In the genomic region with DNA sequence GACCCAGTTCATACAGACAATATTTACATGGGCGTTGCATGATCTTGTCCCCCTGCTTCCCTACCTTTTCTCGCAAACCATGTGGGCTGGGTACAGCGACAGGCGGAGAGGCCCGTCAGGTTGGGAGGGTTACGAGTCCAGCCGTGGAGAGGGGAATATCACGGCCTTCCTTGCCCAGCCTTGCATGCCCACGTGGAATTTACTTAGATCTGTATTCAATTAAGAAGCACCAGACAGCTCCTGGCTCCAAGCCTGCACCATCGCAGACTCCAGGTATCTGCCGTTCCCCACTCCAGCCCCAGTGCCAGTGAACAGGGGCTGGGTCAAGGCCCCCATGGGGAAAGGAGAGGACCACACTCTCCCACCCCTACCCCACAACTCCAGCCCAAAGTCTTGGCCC, we compare ENCODE assay signal across 13 cellular contexts. TPM values are rescaled to one million over a fixed set of nuclear protein-coding genes. Genes with fewer than 3 reads are reported as not detected.
DNase-seq lines count a peak whose midpoint lies in the region; ATAC-seq and TF ChIP-seq lines count a peak whose summit lies in the region.
"Had no signal": no experiment of that assay in that cellular context is flagged by ENCODE, and none has a peak within 500 bp of the region (broad histone marks: within the 10 kb centered on the region; RNA-seq: fewer than 3 reads in every experiment).

No MANE protein-coding gene starts in this region.

- peak overlapping the region; percentile 98 for H3K27ac Mint-ChIP-seq in T-helper 2 cell treated with Interferon-gamma antibody and Interleukin-4, amounts not matched to agents 5 μg/mL and 100 μg/mL, for 36 hours
- H3K27ac Mint-ChIP-seq in T-helper 1 cell treated with Interleukin-12 subunit alpha and Interleukin-12 subunit beta and Interleukin-4 antibody, amounts not matched to agents 30 μg/mL and 1 μg/mL, for 36 hours = peak overlapping the region; percentile 98
- H3K27ac Mint-ChIP-seq in stimulated activated effector memory CD8-positive, alpha-beta T cell treated with anti-CD3 and anti-CD28 coated beads, Interleukin-12 subunit alpha, Interleukin-12 subunit beta, amount 100 ng/mL, for 72 hours = peak overlapping the region; percentile 95

- H3K27me3 Mint-ChIP-seq in T-helper 2 cell treated with Interferon-gamma antibody and Interleukin-4, amounts not matched to agents 5 μg/mL and 100 μg/mL, for 36 hours (ENCODE audit: low read depth) = no peaks in the 10 kb centered on the region
- no peaks in the 10 kb centered on the region for H3K27me3 Mint-ChIP-seq in T-helper 1 cell treated with Interleukin-12 subunit alpha and Interleukin-12 subunit beta and Interleukin-4 antibody, amounts not matched to agents 30 μg/mL and 1 μg/mL, for 36 hours (ENCODE audit: low read depth)

- peak overlapping the region; percentile 97 for H3K27ac ChIP-seq in effector memory CD4-positive, alpha-beta T cell (ENCODE audit: insufficient read depth, low read length, poor library complexity, severe bottlenecking)
- H3K27ac ChIP-seq: 22Rv1, SJCRH30 had no signal

- peak overlapping the region; percentile 88 for H3K4me3 Mint-ChIP-seq in T-helper 2 cell treated with Interferon-gamma antibody and Interleukin-4, amounts not matched to agents 5 μg/mL and 100 μg/mL, for 36 hours
- peak overlapping the region; percentile 86 for H3K4me3 Mint-ChIP-seq in T-helper 1 cell treated with Interleukin-12 subunit alpha and Interleukin-12 subunit beta and Interleukin-4 antibody, amounts not matched to agents 30 μg/mL and 1 μg/mL, for 36 hours
- peak overlapping the region; percentile 89 for H3K4me3 Mint-ChIP-seq in stimulated activated effector memory CD8-positive, alpha-beta T cell treated with anti-CD3 and anti-CD28 coated beads, Interleukin-12 subunit alpha, Interleukin-12 subunit beta, amount 100 ng/mL, for 72 hours

- TF ChIP-seq CTCF in mucosa of descending colon (IDR thresholded peaks at IDR 0.05) = no peak

- peaks cover 6% of the 10 kb centered on the region for H3K36me3 ChIP-seq in effector memory CD4-positive, alpha-beta T cell (ENCODE audit: control insufficient read depth, insufficient read depth, low read length)
- H3K36me3 ChIP-seq in mucosa of descending colon (ENCODE audit: low read depth) = no peaks in the 10 kb centered on the region
- H3K36me3 ChIP-seq: SJCRH30 had no signal

- DNase-seq in T-helper 2 cell treated with Interferon-gamma antibody and Interleukin-4, amounts not matched to agents 5 μg/mL and 100 μg/mL, for 36 hours (ENCODE audit: low spot score) = peak; percentile 5
- no peak for DNase-seq in T-helper 2 cell
- no peak for DNase-seq in effector memory CD4-positive, alpha-beta T cell
- no peak for DNase-seq in stimulated activated effector memory CD8-positive, alpha-beta T cell treated with anti-CD3 and anti-CD28 coated beads, Interleukin-12 subunit alpha, Interleukin-12 subunit beta, amount 100 ng/mL, for 72 hours (ENCODE audit: low spot score in 2 of 2)
- no peak for DNase-seq in mucosa of descending colon
- no peak for DNase-seq in left ventricle myocardium superior
- no peak for DNase-seq in NCI-H524 treated with DMSO at 0.1 percent for 48 hours (lab: John Stamatoyannopoulos, UW)
- DNase-seq: GF-D8, NCI-H1105 treated with DMSO at 0.1 percent for 48 hours, NCI-H2227 treated with DMSO at 0.1 percent for 48 hours, SJCRH30 had no signal

- H3K9me3 ChIP-seq in effector memory CD4-positive, alpha-beta T cell (ENCODE audit: control insufficient read depth, low read length) = no peaks in the 10 kb centered on the region
- no peaks in the 10 kb centered on the region for H3K9me3 ChIP-seq in mucosa of descending colon
- H3K9me3 ChIP-seq: SJCRH30 had no signal

- peaks cover 89% of the 10 kb centered on the region for H3K4me1 ChIP-seq in effector memory CD4-positive, alpha-beta T cell (ENCODE audit: control insufficient read depth, insufficient read depth, low read length, poor library complexity, severe bottlenecking)
- peaks cover 3% of the 10 kb centered on the region for H3K4me1 ChIP-seq in mucosa of descending colon (ENCODE audit: low read depth)

- intact Hi-C loops in mucosa of descending colon (cut with DNase I, micrococcal nuclease) = no loop called here
- intact Hi-C loops in left ventricle myocardium superior (cut with micrococcal nuclease) = no loop called here

- peaks cover 63% of the 10 kb centered on the region for H3K36me3 Mint-ChIP-seq in T-helper 2 cell treated with Interferon-gamma antibody and Interleukin-4, amounts not matched to agents 5 μg/mL and 100 μg/mL, for 36 hours (ENCODE audit: low read depth)
- peaks cover 52% of the 10 kb centered on the region for H3K36me3 Mint-ChIP-seq in T-helper 1 cell treated with Interleukin-12 subunit alpha and Interleukin-12 subunit beta and Interleukin-4 antibody, amounts not matched to agents 30 μg/mL and 1 μg/mL, for 36 hours (ENCODE audit: low read depth)
- H3K36me3 Mint-ChIP-seq in stimulated activated effector memory CD8-positive, alpha-beta T cell treated with anti-CD3 and anti-CD28 coated beads, Interleukin-12 subunit alpha, Interleukin-12 subunit beta, amount 100 ng/mL, for 72 hours = peaks cover 85% of the 10 kb centered on the region

- peak overlapping the region; percentile 41 for H3K4me3 ChIP-seq in effector memory CD4-positive, alpha-beta T cell (ENCODE audit: insufficient read depth, low read depth, low read length, poor library complexity, severe bottlenecking)
- H3K4me3 ChIP-seq in mucosa of descending colon = no peak overlapping the region
- H3K4me3 ChIP-seq: SJCRH30 had no signal

- peaks cover 82% of the 10 kb centered on the region for H3K4me1 Mint-ChIP-seq in T-helper 2 cell treated with Interferon-gamma antibody and Interleukin-4, amounts not matched to agents 5 μg/mL and 100 μg/mL, for 36 hours (ENCODE audit: low read depth)
- peaks cover 82% of the 10 kb centered on the region for H3K4me1 Mint-ChIP-seq in T-helper 1 cell treated with Interleukin-12 subunit alpha and Interleukin-12 subunit beta and Interleukin-4 antibody, amounts not matched to agents 30 μg/mL and 1 μg/mL, for 36 hours (ENCODE audit: low read depth)
- H3K4me1 Mint-ChIP-seq in stimulated activated effector memory CD8-positive, alpha-beta T cell treated with anti-CD3 and anti-CD28 coated beads, Interleukin-12 subunit alpha, Interleukin-12 subunit beta, amount 100 ng/mL, for 72 hours = peaks cover 82% of the 10 kb centered on the region

- no peak for ATAC-seq in stimulated activated effector memory CD8-positive, alpha-beta T cell treated with anti-CD3 and anti-CD28 coated beads, Interleukin-12 subunit alpha, Interleukin-12 subunit beta, amount 100 ng/mL, for 72 hours
- ATAC-seq in mucosa of descending colon (no peak), left ventricle myocardium superior (no peak)

- H3K9me3 Mint-ChIP-seq in T-helper 2 cell treated with Interferon-gamma antibody and Interleukin-4, amounts not matched to agents 5 μg/mL and 100 μg/mL, for 36 hours = no peaks in the 10 kb centered on the region
- no peaks in the 10 kb centered on the region for H3K9me3 Mint-ChIP-seq in T-helper 1 cell treated with Interleukin-12 subunit alpha and Interleukin-12 subunit beta and Interleukin-4 antibody, amounts not matched to agents 30 μg/mL and 1 μg/mL, for 36 hours
- no peaks in the 10 kb centered on the region for H3K9me3 Mint-ChIP-seq in stimulated activated effector memory CD8-positive, alpha-beta T cell treated with anti-CD3 and anti-CD28 coated beads, Interleukin-12 subunit alpha, Interleukin-12 subunit beta, amount 100 ng/mL, for 72 hours

- no peaks in the 10 kb centered on the region for H3K27me3 ChIP-seq in effector memory CD4-positive, alpha-beta T cell (replicated peaks; ENCODE audit: control insufficient read depth, insufficient read depth, low read length, poor library complexity, severe bottlenecking)
- H3K27me3 ChIP-seq: SJCRH30 had no signal

RNA-seq across cellular contexts. Expression of a gene that starts 29.8 kb away (rescaled TPM):
- total RNA-seq in mucosa of descending colon = 1 to 10 TPM; 2.5 to 5.6 (median 4.9) TPM
- 0.20 TPM for total RNA-seq in left ventricle myocardium superior
